In genomic region chr13:44487989-44488388, GRCh38 we compare ENCODE assay signal across 23 cellular contexts.
DNase-seq lines count a peak whose midpoint lies in the region; ATAC-seq lines count a peak whose summit lies in the region.
"Had no signal": no experiment of that assay in that cellular context is flagged by ENCODE, and none has a peak within 500 bp of the region (broad histone marks: within the 10 kb centered on the region; RNA-seq: fewer than 3 reads in every experiment).

No MANE protein-coding gene starts in this region.

- ATAC-seq in GM18511 (IDR thresholded peaks at IDR 0.05; ENCODE audit: unreplicated experiment) (peak; percentile 84), GM21390 (IDR thresholded peaks at IDR 0.05; ENCODE audit: unreplicated experiment) (peak; percentile 63), HG03066 (IDR thresholded peaks at IDR 0.05; ENCODE audit: low read depth, unreplicated experiment) (peak; percentile 73), HG03571 (IDR thresholded peaks at IDR 0.05; ENCODE audit: unreplicated experiment) (peak; percentile 68), Right ventricle myocardium superior (ENCODE audit: poor library complexity) (no peak)
- no peak for ATAC-seq in activated CD4-positive, CD25-positive, alpha-beta regulatory T cell treated with anti-CD3 and anti-CD28 coated beads, Interleukin-2, amount 50 U/mL, for 24 hours
- ATAC-seq: activated naive CD8-positive, alpha-beta T cell treated with anti-CD3 and anti-CD28 coated beads, Interleukin-2, amount 50 U/mL, for 24 hours; HCT116; left cardiac atrium; mucosa of descending colon; SK-N-SH treated with all-trans-retinoic acid at 6 μM for 48 hours; stimulated activated naive CD8-positive, alpha-beta T cell treated with anti-CD3 and anti-CD28 coated beads, Interleukin-15, Interleukin-2, amounts not matched to agents 100 U/mL and 50 U/mL, for 24 hours had no signal

- intact Hi-C loops in Right ventricle myocardium superior (cut with DNase I): no loop called here

- DNase-seq in NCI-H2227 (lab: John Stamatoyannopoulos, UW; ENCODE audit: unreplicated experiment) (no peak), dermis blood vessel endothelial cell (no peak), Right ventricle myocardium superior (no peak)
- DNase-seq: activated CD4-positive, alpha-beta T cell treated with anti-CD3 and anti-CD28 coated beads for 48 hours; activated gamma-delta T cell; activated naive CD8-positive, alpha-beta T cell treated with anti-CD3 and anti-CD28 coated beads, Interleukin-2, amount 50 U/mL, for 24 hours; activated T-cell treated with anti-CD3 and anti-CD28 coated beads, Interleukin-2, amount 50 U/mL, for 24 hours; esophagus squamous epithelium; foreskin melanocyte; left cardiac atrium; mucosa of descending colon; NCI-H1417 treated with DMSO at 0.1 percent for 48 hours; NCI-H2107; NCI-H446 treated with DMSO at 0.1 percent for 48 hours; stimulated activated naive CD8-positive, alpha-beta T cell treated with anti-CD3 and anti-CD28 coated beads, Interleukin-15, Interleukin-2, amounts not matched to agents 100 U/mL and 50 U/mL, for 24 hours; uterus had no signal

Comparison
In these comparisons a context has a peak if more than half of its experiments do, and no peak if none do; other contexts are left out.
1. ATAC-seq: peak in GM18511 (single experiment), GM21390 (single experiment), HG03066 (single experiment) and HG03571 (single experiment); none in activated CD4-positive, CD25-positive, alpha-beta regulatory T cell treated with anti-CD3 and anti-CD28 coated beads, Interleukin-2, amount 50 U/mL, for 24 hours (0 of 2) and Right ventricle myocardium superior (single experiment).